14 cellular contexts compared by ENCODE assay signal in genomic region chr22:39275814-39276443, GRCh38. TPM values are rescaled to one million over a fixed set of nuclear protein-coding genes. Genes with fewer than 3 reads are reported as not detected.
DNase-seq lines count a peak whose midpoint lies in the region; ATAC-seq and TF ChIP-seq lines count a peak whose summit lies in the region.
"Had no signal": no experiment of that assay in that cellular context is flagged by ENCODE, and none has a peak within 500 bp of the region (broad histone marks: within the 10 kb centered on the region; RNA-seq: fewer than 3 reads in every experiment).

No MANE protein-coding gene starts in this region.

- TF ChIP-seq POLR2A in body of pancreas (IDR thresholded peaks at IDR 0.05): no peak

- intact Hi-C loops in Right ventricle myocardium inferior (cut with DNase I): no loop called here
- intact Hi-C loops in right cardiac atrium (cut with DNase I): no loop called here
- intact Hi-C loops in body of pancreas (cut with DNase I): no loop called here
- intact Hi-C loops in natural killer cell (cut with micrococcal nuclease): loop anchor here (5.0 kb wide), 1 partner anchor 39 kb away; no protein-coding TSS in a partner anchor

- H3K27me3 Mint-ChIP-seq in natural killer cell (ENCODE audit: low read depth in 2 of 2): peaks cover 0 to 18% of the 10 kb centered on the region in 2 donors

- H3K4me3 Mint-ChIP-seq in natural killer cell: no peak overlapping the region
- H3K4me3 Mint-ChIP-seq: CD4-positive, CD25-positive, alpha-beta regulatory T cell had no signal

- H3K4me1 ChIP-seq in right cardiac atrium (ENCODE audit: control insufficient read depth, insufficient read depth, low read length): peaks cover 2% of the 10 kb centered on the region
- H3K4me1 ChIP-seq in body of pancreas: peaks cover 9% of the 10 kb centered on the region

- no peak overlapping the region for H3K4me3 ChIP-seq in right cardiac atrium (ENCODE audit: low read length)
- no peak overlapping the region for H3K4me3 ChIP-seq in body of pancreas

- 82% methylated on average over 9 of the region's 9 CpGs for WGBS in right cardiac atrium
- WGBS in body of pancreas, 2 donors: 48 to 50% methylated on average over 1 to 9 of the region's 9 CpGs

- ATAC-seq in Right ventricle myocardium inferior: no peak
- ATAC-seq in right cardiac atrium: no peak
- ATAC-seq in body of pancreas: peak; percentile 74
- no peak for ATAC-seq in GM21360 (IDR thresholded peaks at IDR 0.05; ENCODE audit: unreplicated experiment)
- no peak for ATAC-seq in HG02678 (IDR thresholded peaks at IDR 0.05; ENCODE audit: unreplicated experiment)
- ATAC-seq in natural killer cell: no peak

- DNase-seq in Right ventricle myocardium inferior (ENCODE audit: missing footprints) (peak; percentile 57), right cardiac atrium (no peak), NCI-H82 (lab: John Stamatoyannopoulos, UW) (peak; percentile 85), body of pancreas (peak; percentile 52 to 88 (median 82)), NOMO-1 (lab: John Stamatoyannopoulos, UW; ENCODE audit: unreplicated experiment in 2 of 2) (no peak), natural killer cell (no peak)
- DNase-seq: AML-193; Calu3; CD4-positive, CD25-positive, alpha-beta regulatory T cell; NCI-H1694 treated with DMSO at 0.1 percent for 48 hours; NCI-H526 treated with DMSO at 0.1 percent for 48 hours; T-helper 2 cell had no signal

- H3K27me3 ChIP-seq in right cardiac atrium (ENCODE audit: control insufficient read depth, insufficient read depth) (no peaks in the 10 kb centered on the region), body of pancreas (no peaks in the 10 kb centered on the region)

- H3K27ac ChIP-seq in right cardiac atrium (ENCODE audit: low read length): no peak overlapping the region
- H3K27ac ChIP-seq in body of pancreas: peak overlapping the region in 3 of 4 donors; percentile 20 to 56 (median 45)

- no peaks in the 10 kb centered on the region for H3K4me1 Mint-ChIP-seq in natural killer cell
- H3K4me1 Mint-ChIP-seq: CD4-positive, CD25-positive, alpha-beta regulatory T cell had no signal

- H3K36me3 Mint-ChIP-seq in natural killer cell: no peaks in the 10 kb centered on the region
- H3K36me3 Mint-ChIP-seq: CD4-positive, CD25-positive, alpha-beta regulatory T cell had no signal

- no peak overlapping the region for H3K27ac Mint-ChIP-seq in natural killer cell
- H3K27ac Mint-ChIP-seq: CD4-positive, CD25-positive, alpha-beta regulatory T cell had no signal

- H3K9me3 Mint-ChIP-seq in natural killer cell: no peaks in the 10 kb centered on the region

- H3K36me3 ChIP-seq in body of pancreas (replicated peaks in 1 of 2; ENCODE audit: insufficient read depth in 1 of 2, low read depth in 2 of 2): no peaks in the 10 kb centered on the region

- peak in 4 of 7 experiments; percentile 20 to 49 (median 35) for TF ChIP-seq CTCF in body of pancreas (IDR thresholded peaks at IDR 0.05)
- no peak for TF ChIP-seq CTCF in natural killer cell (IDR thresholded peaks at IDR 0.05)

- H3K9me3 ChIP-seq in right cardiac atrium (ENCODE audit: control insufficient read depth, low read length) (no peaks in the 10 kb centered on the region), body of pancreas (no peaks in the 10 kb centered on the region)

RNA-seq across cellular contexts. Expression of gene PDGFB, which starts 31.1 kb away (rescaled TPM):
- 19.7 TPM for total RNA-seq in Right ventricle myocardium inferior
- total RNA-seq in right cardiac atrium: 10 to 100 TPM in 3 of 4 donors, 1 to 10 TPM in 1; 9.3 to 82.1 (median 20.6) TPM
- polyA plus RNA-seq in right cardiac atrium: 15.4 TPM
- 10 to 100 TPM in 1 of 2 donors, 1 to 10 TPM in 1; 7.0 to 15.8 TPM for total RNA-seq in body of pancreas
- total RNA-seq in natural killer cell: 1 to 10 TPM in 1 of 3 donors, under 1 TPM in 2; 0.28 to 1.2 (median 0.31) TPM

RNA-seq across cellular contexts. Expression of gene RPL3, which starts 43.5 kb away (rescaled TPM):
- total RNA-seq in Right ventricle myocardium inferior (355 TPM), right cardiac atrium (1,000 to 10,000 TPM in 2 of 4 donors, 100 to 1,000 TPM in 2; 948 to 1,416 (median 984) TPM), body of pancreas (1,000 to 10,000 TPM; 1,625 to 1,893 TPM), natural killer cell (1,000 to 10,000 TPM; 1,534 to 1,757 (median 1,614) TPM)
- polyA plus RNA-seq in right cardiac atrium: 1,325 TPM

Comparison
In these comparisons a context has a peak if more than half of its experiments do, and no peak if none do; other contexts are left out.
1. DNase-seq: peak in Right ventricle myocardium inferior (single experiment), NCI-H82 (single experiment) and body of pancreas (4 of 4); none in right cardiac atrium (0 of 3), NOMO-1 (0 of 2) and natural killer cell (single experiment).